Comparison of ENCODE assay signal across 10 cellular contexts in the genomic region with DNA sequence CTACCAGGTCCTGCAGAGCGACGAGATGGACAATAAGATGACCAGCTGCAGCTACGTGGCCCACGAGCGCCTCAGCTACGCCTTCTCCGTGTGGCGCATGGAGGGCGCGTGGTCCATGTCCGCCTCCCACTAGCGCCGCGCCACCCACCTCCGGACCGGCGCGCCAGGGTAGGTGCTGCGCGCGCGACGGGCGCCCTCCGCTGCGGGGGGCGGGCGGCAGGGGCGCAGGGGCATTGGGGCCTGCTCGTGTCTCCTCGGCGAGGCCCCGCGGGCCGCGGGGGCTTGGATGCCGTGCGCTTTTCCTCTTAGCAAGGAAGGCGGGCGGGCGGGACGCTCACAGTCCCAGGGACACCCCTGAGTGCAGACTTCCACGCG. TPM values are rescaled to one million over a fixed set of nuclear protein-coding genes. Genes with fewer than 3 reads are reported as not detected.
DNase-seq lines count a peak whose midpoint lies in the region; ATAC-seq and TF ChIP-seq lines count a peak whose summit lies in the region.
"Had no signal": no experiment of that assay in that cellular context is flagged by ENCODE, and none has a peak within 500 bp of the region (broad histone marks: within the 10 kb centered on the region; RNA-seq: fewer than 3 reads in every experiment).

No MANE protein-coding gene starts in this region.

- no peak overlapping the region for H3K27ac ChIP-seq in mesodermal cell (ENCODE audit: low read depth, low read length, severe bottlenecking)
- H3K27ac ChIP-seq in subcutaneous abdominal adipose tissue (ENCODE audit: low read depth, low read length) = peak overlapping the region; percentile 78
- H3K27ac ChIP-seq: cardiac muscle cell, PC-9 had no signal

- H3K4me3 ChIP-seq in NT2/D1 (ENCODE audit: insufficient read length, low read depth) = peak overlapping the region; percentile 80
- peak overlapping the region; percentile 51 for H3K4me3 ChIP-seq in epithelial cell of proximal tubule (ENCODE audit: low read depth, low read length)
- H3K4me3 ChIP-seq in mesodermal cell (ENCODE audit: extremely low read depth, insufficient read depth, low read length, poor library complexity, severe bottlenecking) = peak overlapping the region; percentile 50
- H3K4me3 ChIP-seq in subcutaneous abdominal adipose tissue (ENCODE audit: low read depth in 1 of 5, low read length in 5 of 5) = peak overlapping the region; percentile 71 to 99 (median 95)
- H3K4me3 ChIP-seq: cardiac muscle cell, PC-9 had no signal

- H3K4me1 ChIP-seq in NT2/D1 (ENCODE audit: insufficient read depth, insufficient read length) (peaks cover 5% of the 10 kb centered on the region), mesodermal cell (ENCODE audit: control insufficient read depth, insufficient read depth, low read length, poor library complexity, severe bottlenecking) (peaks cover 4% of the 10 kb centered on the region), subcutaneous abdominal adipose tissue (ENCODE audit: control insufficient read depth in 5 of 5, insufficient read depth in 5 of 5, low read length in 5 of 5) (peaks cover 1 to 67% (median 45%) of the 10 kb centered on the region in 5 donors)

- H3K9ac ChIP-seq in NT2/D1 (ENCODE audit: insufficient read length, low read depth) (peak overlapping the region; percentile 89), subcutaneous abdominal adipose tissue (ENCODE audit: low read length in 5 of 5) (peak overlapping the region; percentile 70 to 89 (median 72))

- in situ Hi-C loops in KBM-7 (cut with MboI; ENCODE audit: low pct_unique_long_range_greater_than_20kb, low sequenced_read_pairs) = no loop called here

- WGBS in mesodermal cell (ENCODE audit: insufficient coverage in 2 of 2), 2 experiments = 2% methylated on average over 30 to 36 of the region's 44 CpGs

- H3K36me3 ChIP-seq in NT2/D1 (ENCODE audit: insufficient read depth, insufficient read length, low read length) (no peaks in the 10 kb centered on the region), mesodermal cell (ENCODE audit: control insufficient read depth, insufficient read depth, low read length) (no peaks in the 10 kb centered on the region), subcutaneous abdominal adipose tissue (ENCODE audit: control insufficient read depth in 5 of 5, insufficient read depth in 5 of 5, low read length in 5 of 5) (peaks cover 0 to 2% (median 0%) of the 10 kb centered on the region in 5 donors)
- H3K36me3 ChIP-seq: cardiac muscle cell had no signal

- DNase-seq in NT2/D1 (ENCODE audit: low read depth, low spot score) (no peak), epithelial cell of proximal tubule (ENCODE audit: low read depth) (no peak), mucosa of gallbladder (ENCODE audit: low spot score) (no peak), KBM-7 (no peak), epidermal melanocyte (ENCODE audit: insufficient read length, low spot score) (no peak)

- no peaks in the 10 kb centered on the region for H3K9me3 ChIP-seq in NT2/D1 (ENCODE audit: insufficient read depth, low read length)
- H3K9me3 ChIP-seq in mesodermal cell (ENCODE audit: control insufficient read depth, low read length) = no peaks in the 10 kb centered on the region
- no peaks in the 10 kb centered on the region for H3K9me3 ChIP-seq in subcutaneous abdominal adipose tissue (ENCODE audit: control insufficient read depth in 5 of 5, low read length in 5 of 5)

- TF ChIP-seq CTCF in epithelial cell of proximal tubule (conservative IDR thresholded peaks at IDR 0.05; ENCODE audit: low read depth, low read length) = no peak

- peaks cover 79% of the 10 kb centered on the region for H3K27me3 ChIP-seq in NT2/D1 (ENCODE audit: insufficient read depth, insufficient read length)
- H3K27me3 ChIP-seq in subcutaneous abdominal adipose tissue (ENCODE audit: control insufficient read depth in 5 of 5, insufficient read depth in 4 of 5, low read length in 5 of 5) = peaks cover 0 to 19% (median 0%) of the 10 kb centered on the region in 5 donors
- H3K27me3 ChIP-seq: cardiac muscle cell had no signal

- no peak for ATAC-seq in GM19395 (IDR thresholded peaks at IDR 0.05; ENCODE audit: unreplicated experiment)

RNA-seq across cellular contexts. Expression of a gene that starts 0.7 kb away (rescaled TPM):
- total RNA-seq in epithelial cell of proximal tubule (0.46 and 1.8 TPM in 2 replicates), mucosa of gallbladder (5.9 TPM)
- 4.9 TPM for polyA plus RNA-seq in mesodermal cell (2013, experiment 1 of 2)
- 3.7 TPM for polyA plus RNA-seq in mesodermal cell (2013, experiment 2 of 2)
- total RNA-seq: cardiac muscle cell had no signal
- polyA plus RNA-seq: cardiac muscle cell had no signal
